9 cellular contexts compared by ENCODE assay signal in genomic region chr10:73529089-73529832, GRCh38. TPM values are rescaled to one million over a fixed set of nuclear protein-coding genes. Genes with fewer than 3 reads are reported as not detected.
A peak's percentile ranks its signal among the peaks of the same experiment; 100 is the strongest.
DNase-seq lines count a peak whose midpoint lies in the region; ATAC-seq, FAIRE-seq and TF ChIP-seq lines count a peak whose summit lies in the region.
"Had no signal": no experiment of that assay in that cellular context is flagged by ENCODE, and none has a peak within 500 bp of the region (broad histone marks: within the 10 kb centered on the region; RNA-seq: fewer than 3 reads in every experiment).

No MANE protein-coding gene starts in this region.

- TF ChIP-seq POLR2A in GM12892 (IDR thresholded peaks at IDR 0.05; ENCODE audit: low read depth, low read length): no peak

- H3K9me3 ChIP-seq in psoas muscle: no peaks in the 10 kb centered on the region

- no peaks in the 10 kb centered on the region for H3K4me1 Mint-ChIP-seq in activated naive CD8-positive, alpha-beta T cell treated with anti-CD3 and anti-CD28 coated beads, Interleukin-2, amount 50 U/mL, for 24 hours

- H3K4me3 Mint-ChIP-seq in activated naive CD8-positive, alpha-beta T cell treated with anti-CD3 and anti-CD28 coated beads, Interleukin-2, amount 50 U/mL, for 24 hours: no peak overlapping the region

- WGBS in psoas muscle, 3 donors: 72 to 94% (median 76%) methylated on average over 5 of the region's 5 CpGs

- H3K27ac Mint-ChIP-seq in activated naive CD8-positive, alpha-beta T cell treated with anti-CD3 and anti-CD28 coated beads, Interleukin-2, amount 50 U/mL, for 24 hours: no peak overlapping the region

- H3K27ac ChIP-seq in psoas muscle: peak overlapping the region; percentile 54
- H3K27ac ChIP-seq: skin epidermis had no signal

- peak; percentile 29 for DNase-seq in 8988T
- DNase-seq in GM12892 (ENCODE audit: insufficient read length): peak; percentile 47
- peak; percentile 21 for DNase-seq in NCI-H1048 (lab: John Stamatoyannopoulos, UW)
- DNase-seq in SK-N-DZ (ENCODE audit: low spot score): peak; percentile 68
- peak; percentile 31 for DNase-seq in activated naive CD8-positive, alpha-beta T cell treated with anti-CD3 and anti-CD28 coated beads, Interleukin-2, amount 50 U/mL, for 24 hours
- DNase-seq in head of caudate nucleus: peak in 36 of 42 donors; percentile 5 to 85 (median 51)
- DNase-seq in psoas muscle: peak in 1 of 2 donors; percentile 15

- no peaks in the 10 kb centered on the region for H3K27me3 Mint-ChIP-seq in activated naive CD8-positive, alpha-beta T cell treated with anti-CD3 and anti-CD28 coated beads, Interleukin-2, amount 50 U/mL, for 24 hours

- H3K36me3 ChIP-seq in psoas muscle (ENCODE audit: insufficient read depth in 1 of 2, low read depth in 1 of 2): peaks cover 5 to 99% of the 10 kb centered on the region in 2 donors

- H3K4me3 ChIP-seq in psoas muscle: no peak overlapping the region
- H3K4me3 ChIP-seq: skin epidermis had no signal

- H3K27me3 ChIP-seq in psoas muscle (ENCODE audit: insufficient read depth in 3 of 3, low read length in 2 of 3): no peaks in the 10 kb centered on the region

- peak; percentile 87 for TF ChIP-seq CTCF in psoas muscle (IDR thresholded peaks at IDR 0.05)

- peaks cover 28% of the 10 kb centered on the region for H3K4me1 ChIP-seq in psoas muscle

- intact Hi-C loops in head of caudate nucleus (cut with DNase I) (loop anchor here (2.0 kb wide), 1 partner anchor 112 kb away; the partner anchor contains the start of gene MYOZ1), psoas muscle (cut with DNase I) (loop anchor here (1.0 to 2.0 kb wide), 2 partner anchors 115 to 116 kb away; no protein-coding TSS in a partner anchor)

- H3K36me3 Mint-ChIP-seq in activated naive CD8-positive, alpha-beta T cell treated with anti-CD3 and anti-CD28 coated beads, Interleukin-2, amount 50 U/mL, for 24 hours (ENCODE audit: low read depth): peaks cover 2% of the 10 kb centered on the region

- no peaks in the 10 kb centered on the region for H3K9me3 Mint-ChIP-seq in activated naive CD8-positive, alpha-beta T cell treated with anti-CD3 and anti-CD28 coated beads, Interleukin-2, amount 50 U/mL, for 24 hours

- peak; percentile 95 for FAIRE-seq in GM12892 (lab: Jason Lieb, UNC)

- ATAC-seq in activated naive CD8-positive, alpha-beta T cell treated with anti-CD3 and anti-CD28 coated beads, Interleukin-2, amount 50 U/mL, for 24 hours: peak; percentile 66
- peak; percentile 78 to 93 (median 81) for ATAC-seq in psoas muscle
- no peak for ATAC-seq in HG02588 (IDR thresholded peaks at IDR 0.05; ENCODE audit: unreplicated experiment)

RNA-seq across cellular contexts. Expression of gene PPP3CB, which starts 33.4 kb away (rescaled TPM):
- polyA plus RNA-seq in GM12892 (2012; ENCODE audit: missing spikeins): 36.3 TPM
- polyA plus RNA-seq in SK-N-DZ (2014; cell fraction: cytosol; rRNA removed): 20.1 and 24.3 TPM in 2 replicates
- 36.7 and 65.4 TPM in 2 replicates for polyA plus RNA-seq in SK-N-DZ (2014; cell fraction: nucleus; rRNA removed)
- total RNA-seq in psoas muscle: 100 to 1,000 TPM in 3 of 4 donors, 10 to 100 TPM in 1; 92.3 to 177 (median 138) TPM
- polyA plus RNA-seq in psoas muscle: 100 to 1,000 TPM in 1 of 3 donors, 10 to 100 TPM in 2; 52.2 to 162 (median 94.2) TPM
